Comparison of ENCODE assay signal across 10 cellular contexts in genomic region chr1:157403608-157404007, GRCh38.
DNase-seq lines count a peak whose midpoint lies in the region; ATAC-seq and TF ChIP-seq lines count a peak whose summit lies in the region.
"Had no signal": no experiment of that assay in that cellular context is flagged by ENCODE, and none has a peak within 500 bp of the region (broad histone marks: within the 10 kb centered on the region; RNA-seq: fewer than 3 reads in every experiment).

No MANE protein-coding gene starts in this region.

- peak overlapping the region; percentile 22 for H2BK15ac ChIP-seq in mesendoderm (replicated peaks; ENCODE audit: low read depth)

- DNase-seq in HL-60 (ENCODE audit: low read depth in 1 of 2, low spot score in 1 of 2) (peak; percentile 38 to 53), mesendoderm (no peak), NCI-H524 (lab: John Stamatoyannopoulos, UW) (no peak), AML-193 (lab: John Stamatoyannopoulos, UW) (no peak), DMS153 treated with DMSO at 0.1 percent for 48 hours (lab: John Stamatoyannopoulos, UW; ENCODE audit: unreplicated experiment) (no peak)
- DNase-seq: NCI-H2171, psoas muscle had no signal

- H3K27ac ChIP-seq in HL-60 (replicated peaks), result peak overlapping the region; percentile 85
- H3K27ac ChIP-seq in mesendoderm (ENCODE audit: low read depth, low read length), result no peak overlapping the region
- H3K27ac ChIP-seq: psoas muscle had no signal

- H3K18ac ChIP-seq in mesendoderm (ENCODE audit: low read length), result no peak overlapping the region

- peak overlapping the region; percentile 35 for H3K56ac ChIP-seq in mesendoderm (ENCODE audit: low read length)

- H3K4me2 ChIP-seq in mesendoderm (ENCODE audit: low read length), result no peak overlapping the region

- H3K23ac ChIP-seq in mesendoderm (ENCODE audit: low read length), result no peak overlapping the region

- no peak overlapping the region for H3K9ac ChIP-seq in mesendoderm (ENCODE audit: low read length)

- H2AK5ac ChIP-seq in mesendoderm (ENCODE audit: low read length), result no peak overlapping the region

- no peak overlapping the region for H3K4me3 ChIP-seq in HL-60 (replicated peaks; ENCODE audit: insufficient read depth, low read length)
- H3K4me3 ChIP-seq in mesendoderm (ENCODE audit: low read length), result no peak overlapping the region
- H3K4me3 ChIP-seq: psoas muscle had no signal

- no peaks in the 10 kb centered on the region for H3K27me3 ChIP-seq in HL-60 (ENCODE audit: insufficient read depth, poor library complexity, severe bottlenecking)
- no peaks in the 10 kb centered on the region for H3K27me3 ChIP-seq in mesendoderm (ENCODE audit: insufficient read depth, low read length, poor library complexity)

- no peak for TF ChIP-seq CTCF in HL-60 (IDR thresholded peaks at IDR 0.05; ENCODE audit: insufficient read depth, low read length)

- no peak overlapping the region for H2BK120ac ChIP-seq in mesendoderm (ENCODE audit: low read depth, low read length)

- no peaks in the 10 kb centered on the region for H3K79me2 ChIP-seq in mesendoderm (ENCODE audit: control insufficient read depth, insufficient read depth, low read length)

- peaks cover 9% of the 10 kb centered on the region for H3K4me1 ChIP-seq in mesendoderm (ENCODE audit: control insufficient read depth, low read depth, low read length)
- H3K4me1 ChIP-seq: psoas muscle had no signal

- H2BK5ac ChIP-seq in mesendoderm (ENCODE audit: low read length), result peak overlapping the region; percentile 6

- no CpG with 5 or more reads among the region's 1 CpG for WGBS in mesendoderm (ENCODE audit: extremely low coverage, insufficient coverage, low lambda C conversion rate)

- H3K4ac ChIP-seq in mesendoderm (ENCODE audit: low read depth, low read length), result peak overlapping the region; percentile 70

- H3K36me3 ChIP-seq in mesendoderm (ENCODE audit: control insufficient read depth, insufficient read depth, low read length), result no peaks in the 10 kb centered on the region

- H3K79me1 ChIP-seq in mesendoderm (ENCODE audit: low read length), result no peaks in the 10 kb centered on the region

- peak; percentile 22 for ATAC-seq in GM18909 (IDR thresholded peaks at IDR 0.05; ENCODE audit: poor library complexity, unreplicated experiment)
- peak; percentile 43 for ATAC-seq in GM21737 (IDR thresholded peaks at IDR 0.05; ENCODE audit: unreplicated experiment)
- no peak for ATAC-seq in GM18867 (IDR thresholded peaks at IDR 0.05; ENCODE audit: unreplicated experiment)
- ATAC-seq: psoas muscle had no signal

- H4K5ac ChIP-seq in mesendoderm (ENCODE audit: low read length), result no peak overlapping the region

- no peak overlapping the region for H4K8ac ChIP-seq in mesendoderm (ENCODE audit: low read depth, low read length)

Comparison
In these comparisons a context has a peak if more than half of its experiments do, and no peak if none do; other contexts are left out.
1. DNase-seq: peak in HL-60 (2 of 2); none in mesendoderm (single experiment), NCI-H524 (0 of 2), AML-193 (0 of 2) and DMS153 treated with DMSO at 0.1 percent for 48 hours (single experiment).